In genomic region chr3:59879033-59879655, GRCh38 we compare ENCODE assay signal across 16 cellular contexts.
"Had no signal": no experiment of that assay in that cellular context is flagged by ENCODE, and none has a peak within 500 bp of the region (broad histone marks: within the 10 kb centered on the region; RNA-seq: fewer than 3 reads in every experiment).

No MANE protein-coding gene starts in this region.

- H3K27ac Mint-ChIP-seq: activated CD4-positive, alpha-beta memory T cell treated with anti-CD3 and anti-CD28 coated beads, Interleukin-2, amount 10 ng/mL, durations not matched to agents 7 days and 5 days had no signal

- H3K4me3 Mint-ChIP-seq: activated CD4-positive, alpha-beta memory T cell treated with anti-CD3 and anti-CD28 coated beads, Interleukin-2, amount 10 ng/mL, durations not matched to agents 7 days and 5 days; naive thymus-derived CD8-positive, alpha-beta T cell had no signal

- H3K27me3 Mint-ChIP-seq: activated CD4-positive, alpha-beta memory T cell treated with anti-CD3 and anti-CD28 coated beads, Interleukin-2, amount 10 ng/mL, durations not matched to agents 7 days and 5 days; naive thymus-derived CD8-positive, alpha-beta T cell had no signal

- H3K9me3 Mint-ChIP-seq: activated CD4-positive, alpha-beta memory T cell treated with anti-CD3 and anti-CD28 coated beads, Interleukin-2, amount 10 ng/mL, durations not matched to agents 7 days and 5 days had no signal

- H3K9me3 ChIP-seq: psoas muscle, sigmoid colon had no signal

- H3K27ac ChIP-seq: coronary artery, foreskin keratinocyte, psoas muscle, sigmoid colon had no signal

- ATAC-seq: foreskin keratinocyte; left lobe of liver; naive thymus-derived CD8-positive, alpha-beta T cell; psoas muscle; stimulated activated naive CD8-positive, alpha-beta T cell treated with anti-CD3 and anti-CD28 coated beads, Interleukin-15, Interleukin-2, amounts not matched to agents 100 U/mL and 50 U/mL, for 24 hours had no signal

- FAIRE-seq: endothelial cell of umbilical vein had no signal

- DNase-seq: activated CD4-positive, alpha-beta memory T cell treated with anti-CD3 and anti-CD28 coated beads, Interleukin-2, amount 10 ng/mL, durations not matched to agents 7 days and 5 days; activated CD4-positive, alpha-beta T cell treated with anti-CD3 and anti-CD28 coated beads for 1 hour; activated T-cell treated with anti-CD3 and anti-CD28 coated beads, Interleukin-2, amount 50 U/mL, for 48 hours; central memory CD4-positive, alpha-beta T cell; effector CD4-positive, alpha-beta T cell; head of caudate nucleus; mammary epithelial cell; naive thymus-derived CD8-positive, alpha-beta T cell; occipital lobe; psoas muscle; sigmoid colon; stimulated activated naive CD8-positive, alpha-beta T cell treated with anti-CD3 and anti-CD28 coated beads, Interleukin-15, Interleukin-2, amounts not matched to agents 100 U/mL and 50 U/mL, for 24 hours had no signal

- H3K36me3 ChIP-seq: sigmoid colon had no signal
